Comparison of ENCODE assay signal across 8 cellular contexts in the genomic region with DNA sequence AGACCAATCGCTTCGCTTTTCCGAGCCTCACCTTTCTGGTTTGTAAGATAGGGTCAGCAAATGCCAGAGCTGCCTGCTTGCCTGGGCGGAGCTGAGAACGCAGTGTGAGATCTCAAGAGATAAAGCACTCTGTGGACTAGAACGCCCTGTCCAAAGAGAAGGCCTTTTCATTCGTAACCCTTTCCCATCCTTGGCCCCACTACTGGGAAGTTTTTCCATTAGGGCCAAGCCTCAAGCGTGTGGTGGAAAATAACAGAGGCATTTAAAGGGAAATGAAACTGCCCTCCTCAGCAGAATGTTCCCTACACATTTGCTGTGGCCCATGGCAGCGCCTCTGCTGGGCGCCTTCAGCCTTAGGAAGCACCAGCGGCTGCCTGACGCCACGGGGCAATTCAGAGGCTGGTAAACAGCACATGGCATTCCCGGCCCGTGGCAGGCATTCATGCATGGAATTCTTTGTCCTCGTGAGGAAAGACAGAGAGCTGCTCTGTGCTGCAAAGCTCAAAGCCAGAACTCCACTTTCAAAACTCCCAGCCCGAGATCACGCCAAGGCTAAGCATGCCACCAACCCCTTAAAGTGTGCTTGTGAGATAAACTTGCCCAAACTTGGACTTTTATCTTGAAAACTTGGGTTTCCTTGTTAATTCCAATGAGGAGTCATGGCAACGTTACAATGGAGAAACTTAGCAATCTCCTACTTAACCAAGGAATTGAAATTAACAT. TPM values are rescaled to one million over a fixed set of nuclear protein-coding genes. Genes with fewer than 3 reads are reported as not detected.
A peak's percentile ranks its signal among the peaks of the same experiment; 100 is the strongest.
DNase-seq lines count a peak whose midpoint lies in the region; ATAC-seq and TF ChIP-seq lines count a peak whose summit lies in the region.

No MANE protein-coding gene starts in this region.

- peaks cover 2% of the 10 kb centered on the region for H3K27me3 Mint-ChIP-seq in activated CD4-positive, alpha-beta memory T cell treated with anti-CD3 and anti-CD28 coated beads, Interleukin-2, amount 10 ng/mL, durations not matched to agents 7 days and 5 days

- H3K9ac ChIP-seq in neural cell (ENCODE audit: low read length), result no peak overlapping the region

- TF ChIP-seq RAD21 in neural cell (conservative IDR thresholded peaks at IDR 0.05), result no peak

- ATAC-seq in HG02763 (IDR thresholded peaks at IDR 0.05; ENCODE audit: unreplicated experiment), result no peak

- H3F3A ChIP-seq in neural cell (ENCODE audit: insufficient read depth, low read length, poor library complexity, severe bottlenecking), result no peaks in the 10 kb centered on the region

- H3K27ac Mint-ChIP-seq in activated CD4-positive, alpha-beta memory T cell treated with anti-CD3 and anti-CD28 coated beads, Interleukin-2, amount 10 ng/mL, durations not matched to agents 7 days and 5 days, result no peak overlapping the region

- TF ChIP-seq EP300 in neural cell (conservative IDR thresholded peaks at IDR 0.05; ENCODE audit: poor library complexity, severe bottlenecking), result no peak

- H3K27me3 ChIP-seq in neural cell (ENCODE audit: insufficient read depth, low read depth, low read length), result peaks cover 10% of the 10 kb centered on the region

- H3K9me3 ChIP-seq in neural cell (ENCODE audit: low read length), result no peaks in the 10 kb centered on the region

- H2AFZ ChIP-seq in neural cell (ENCODE audit: low read depth, low read length), result no peak overlapping the region

- TF ChIP-seq CTCF in LNCaP clone FGC (IDR thresholded peaks at IDR 0.05; ENCODE audit: control insufficient read depth, extremely low read depth, insufficient read depth) (peak; percentile 51), neural cell (IDR thresholded peaks at IDR 0.05; ENCODE audit: poor library complexity, severe bottlenecking) (peak; percentile 42)

- CTCF ChIA-PET in activated CD4-positive, alpha-beta memory T cell treated with anti-CD3 and anti-CD28 coated beads, Interleukin-2, amount 10 ng/mL, durations not matched to agents 7 days and 5 days (lab: Charles Lee), result interaction anchor here (1.0 to 1.7 kb wide), 6 partner anchors 11 to 84 kb away, joined by 3 to 8 read pairs (median 4); no protein-coding TSS in a partner anchor

- H3K4me3 Mint-ChIP-seq in activated CD4-positive, alpha-beta memory T cell treated with anti-CD3 and anti-CD28 coated beads, Interleukin-2, amount 10 ng/mL, durations not matched to agents 7 days and 5 days, result no peak overlapping the region

- H3K9me3 Mint-ChIP-seq in activated CD4-positive, alpha-beta memory T cell treated with anti-CD3 and anti-CD28 coated beads, Interleukin-2, amount 10 ng/mL, durations not matched to agents 7 days and 5 days, result no peaks in the 10 kb centered on the region

- no peak overlapping the region for H3K27ac ChIP-seq in neural cell (ENCODE audit: low read length)

- peak; percentile 91 for DNase-seq in DMS53 (lab: John Stamatoyannopoulos, UW)
- DNase-seq in LNCaP clone FGC (ENCODE audit: low read depth), result peak; percentile 96
- DNase-seq in UCSD-AML1 (lab: John Stamatoyannopoulos, UW; ENCODE audit: unreplicated experiment), result peak; percentile 16
- peak; percentile 100 for DNase-seq in foreskin melanocyte
- no peak for DNase-seq in activated CD4-positive, alpha-beta memory T cell treated with anti-CD3 and anti-CD28 coated beads, Interleukin-2, amount 10 ng/mL, durations not matched to agents 7 days and 5 days
- DNase-seq in mesenteric fat pad (ENCODE audit: low spot score), result no peak

- no peaks in the 10 kb centered on the region for H3K36me3 ChIP-seq in neural cell (ENCODE audit: insufficient read depth, low read length)

- H3K4me3 ChIP-seq in LNCaP clone FGC (ENCODE audit: low read depth, low read length) (no peak overlapping the region), neural cell (ENCODE audit: low read length) (no peak overlapping the region)

- POLR2A ChIA-PET in activated CD4-positive, alpha-beta memory T cell treated with anti-CD3 and anti-CD28 coated beads, Interleukin-2, amount 10 ng/mL, durations not matched to agents 7 days and 5 days (lab: Charles Lee), result interaction anchor here (0.9 kb wide), 1 partner anchor 10 kb away, joined by 3 read pairs; no protein-coding TSS in a partner anchor

- no peaks in the 10 kb centered on the region for H3K79me2 ChIP-seq in neural cell (replicated peaks; ENCODE audit: insufficient read depth, low read length)

- no peaks in the 10 kb centered on the region for H4K20me1 ChIP-seq in neural cell (ENCODE audit: insufficient read depth)

- peaks cover 5% of the 10 kb centered on the region for H3K4me1 Mint-ChIP-seq in activated CD4-positive, alpha-beta memory T cell treated with anti-CD3 and anti-CD28 coated beads, Interleukin-2, amount 10 ng/mL, durations not matched to agents 7 days and 5 days

- no peaks in the 10 kb centered on the region for H3K9me2 ChIP-seq in neural cell (ENCODE audit: insufficient read depth, low read length)

- no peaks in the 10 kb centered on the region for H3K36me3 Mint-ChIP-seq in activated CD4-positive, alpha-beta memory T cell treated with anti-CD3 and anti-CD28 coated beads, Interleukin-2, amount 10 ng/mL, durations not matched to agents 7 days and 5 days (ENCODE audit: low read depth)

- H3K4me2 ChIP-seq in neural cell (ENCODE audit: low read length), result no peak overlapping the region

TF ChIP-seq in neural cell, 6 proteins besides CTCF, POLR2A, EP300 and RAD21:
- TF ChIP-seq TAF1 (IDR thresholded peaks at IDR 0.05; ENCODE audit: low read depth) (no peak), EZH2 (IDR thresholded peaks at IDR 0.05; ENCODE audit: borderline replicate concordance, insufficient read depth, low read length, poor library complexity, severe bottlenecking) (no peak), MXI1 (conservative IDR thresholded peaks at IDR 0.05; ENCODE audit: poor library complexity, severe bottlenecking) (no peak), POLR2AphosphoS5 (IDR thresholded peaks at IDR 0.05) (no peak), SMC3 (conservative IDR thresholded peaks at IDR 0.05; ENCODE audit: poor library complexity) (no peak)
- TF ChIP-seq, protein P1, sequence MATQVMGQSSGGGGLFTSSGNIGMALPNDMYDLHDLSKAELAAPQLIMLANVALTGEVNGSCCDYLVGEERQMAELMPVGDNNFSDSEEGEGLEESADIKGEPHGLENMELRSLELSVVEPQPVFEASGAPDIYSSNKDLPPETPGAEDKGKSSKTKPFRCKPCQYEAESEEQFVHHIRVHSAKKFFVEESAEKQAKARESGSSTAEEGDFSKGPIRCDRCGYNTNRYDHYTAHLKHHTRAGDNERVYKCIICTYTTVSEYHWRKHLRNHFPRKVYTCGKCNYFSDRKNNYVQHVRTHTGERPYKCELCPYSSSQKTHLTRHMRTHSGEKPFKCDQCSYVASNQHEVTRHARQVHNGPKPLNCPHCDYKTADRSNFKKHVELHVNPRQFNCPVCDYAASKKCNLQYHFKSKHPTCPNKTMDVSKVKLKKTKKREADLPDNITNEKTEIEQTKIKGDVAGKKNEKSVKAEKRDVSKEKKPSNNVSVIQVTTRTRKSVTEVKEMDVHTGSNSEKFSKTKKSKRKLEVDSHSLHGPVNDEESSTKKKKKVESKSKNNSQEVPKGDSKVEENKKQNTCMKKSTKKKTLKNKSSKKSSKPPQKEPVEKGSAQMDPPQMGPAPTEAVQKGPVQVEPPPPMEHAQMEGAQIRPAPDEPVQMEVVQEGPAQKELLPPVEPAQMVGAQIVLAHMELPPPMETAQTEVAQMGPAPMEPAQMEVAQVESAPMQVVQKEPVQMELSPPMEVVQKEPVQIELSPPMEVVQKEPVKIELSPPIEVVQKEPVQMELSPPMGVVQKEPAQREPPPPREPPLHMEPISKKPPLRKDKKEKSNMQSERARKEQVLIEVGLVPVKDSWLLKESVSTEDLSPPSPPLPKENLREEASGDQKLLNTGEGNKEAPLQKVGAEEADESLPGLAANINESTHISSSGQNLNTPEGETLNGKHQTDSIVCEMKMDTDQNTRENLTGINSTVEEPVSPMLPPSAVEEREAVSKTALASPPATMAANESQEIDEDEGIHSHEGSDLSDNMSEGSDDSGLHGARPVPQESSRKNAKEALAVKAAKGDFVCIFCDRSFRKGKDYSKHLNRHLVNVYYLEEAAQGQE (IDR thresholded peaks at IDR 0.05; ENCODE audit: borderline replicate concordance), result no peak

RNA-seq across cellular contexts. Expression of a gene that starts 38.1 kb away (rescaled TPM):
- polyA plus RNA-seq in neural cell, result 0.11 and 0.12 TPM in 2 replicates
- 0.81 and 0.97 TPM in 2 replicates for polyA minus RNA-seq in neural cell
- 100 to 1,000 TPM; 323 to 360 TPM for total RNA-seq in activated CD4-positive, alpha-beta memory T cell treated with anti-CD3 and anti-CD28 coated beads, Interleukin-2, amount 10 ng/mL, durations not matched to agents 7 days and 5 days
- 1,254 TPM for total RNA-seq in mesenteric fat pad

Comparison
In these comparisons a context has a peak if more than half of its experiments do, and no peak if none do; other contexts are left out.
1. DNase-seq: peak in DMS53 (single experiment), LNCaP clone FGC (single experiment), UCSD-AML1 (single experiment) and foreskin melanocyte (single experiment); none in activated CD4-positive, alpha-beta memory T cell treated with anti-CD3 and anti-CD28 coated beads, Interleukin-2, amount 10 ng/mL, durations not matched to agents 7 days and 5 days (single experiment) and mesenteric fat pad (single experiment).